In genomic region chr9:137194909-137195308, GRCh38 we compare ENCODE assay signal across 14 cellular contexts. TPM values are rescaled to one million over a fixed set of nuclear protein-coding genes. Genes with fewer than 3 reads are reported as not detected.
A peak's percentile ranks its signal among the peaks of the same experiment; 100 is the strongest.
DNase-seq lines count a peak whose midpoint lies in the region; TF ChIP-seq lines count a peak whose summit lies in the region.
"Had no signal": no experiment of that assay in that cellular context is flagged by ENCODE, and none has a peak within 500 bp of the region (broad histone marks: within the 10 kb centered on the region; RNA-seq: fewer than 3 reads in every experiment).

No MANE protein-coding gene starts in this region.

- 62% methylated on average over 9 of the region's 10 CpGs for WGBS in suprapubic skin

- peaks cover 2% of the 10 kb centered on the region for H3K36me3 Mint-ChIP-seq in activated naive CD4-positive, alpha-beta T cell treated with anti-CD3 and anti-CD28 coated beads for 36 hours (ENCODE audit: low read depth)
- H3K36me3 Mint-ChIP-seq: IgD-negative memory B cell had no signal

- no peak overlapping the region for H3K4me3 Mint-ChIP-seq in activated naive CD4-positive, alpha-beta T cell treated with anti-CD3 and anti-CD28 coated beads for 36 hours
- H3K4me3 Mint-ChIP-seq: stimulated activated naive CD8-positive, alpha-beta T cell treated with anti-CD3 and anti-CD28 coated beads, Interleukin-15, amount 100 ng/mL, for 72 hours had no signal

- no peak for TF ChIP-seq CTCF in epithelial cell of esophagus (IDR thresholded peaks at IDR 0.05; ENCODE audit: insufficient read depth, low read depth, low read length, missing control alignments)
- TF ChIP-seq CTCF in suprapubic skin (IDR thresholded peaks at IDR 0.05): no peak
- no peak for TF ChIP-seq CTCF in ascending aorta (IDR thresholded peaks at IDR 0.05)

- H3K27ac ChIP-seq in suprapubic skin (no peak overlapping the region), ascending aorta (no peak overlapping the region)
- H3K27ac ChIP-seq: psoas muscle had no signal

- no peak for TF ChIP-seq POLR2A in suprapubic skin (IDR thresholded peaks at IDR 0.05)

- H3K4me3 ChIP-seq in epithelial cell of esophagus (ENCODE audit: low read length) (no peak overlapping the region), suprapubic skin (peak overlapping the region; percentile 15), ascending aorta (no peak overlapping the region)
- H3K4me3 ChIP-seq: psoas muscle had no signal

- intact Hi-C loops in ascending aorta (cut with DNase I): no loop called here
- intact Hi-C loops in activated naive CD4-positive, alpha-beta T cell treated with anti-CD3 and anti-CD28 coated beads for 36 hours (cut with micrococcal nuclease): no loop called here

- H3K4me1 ChIP-seq in suprapubic skin: peaks cover 60% of the 10 kb centered on the region
- peaks cover 10 to 26% of the 10 kb centered on the region in 2 donors for H3K4me1 ChIP-seq in ascending aorta

- H3K36me3 ChIP-seq in suprapubic skin: peaks cover 24% of the 10 kb centered on the region
- peaks cover 16 to 17% of the 10 kb centered on the region in 2 donors for H3K36me3 ChIP-seq in ascending aorta

- no peak overlapping the region for H3K27ac Mint-ChIP-seq in activated naive CD4-positive, alpha-beta T cell treated with anti-CD3 and anti-CD28 coated beads for 36 hours
- H3K27ac Mint-ChIP-seq: stimulated activated naive CD8-positive, alpha-beta T cell treated with anti-CD3 and anti-CD28 coated beads, Interleukin-15, amount 100 ng/mL, for 72 hours had no signal

- H3K27me3 Mint-ChIP-seq in activated naive CD4-positive, alpha-beta T cell treated with anti-CD3 and anti-CD28 coated beads for 36 hours (ENCODE audit: low read depth): no peaks in the 10 kb centered on the region
- H3K27me3 Mint-ChIP-seq: IgD-negative memory B cell had no signal

- no peaks in the 10 kb centered on the region for H3K9me3 Mint-ChIP-seq in activated naive CD4-positive, alpha-beta T cell treated with anti-CD3 and anti-CD28 coated beads for 36 hours
- H3K9me3 Mint-ChIP-seq: IgD-negative memory B cell; stimulated activated naive CD8-positive, alpha-beta T cell treated with anti-CD3 and anti-CD28 coated beads, Interleukin-15, amount 100 ng/mL, for 72 hours had no signal

- CTCF ChIA-PET in activated naive CD4-positive, alpha-beta T cell treated with anti-CD3 and anti-CD28 coated beads for 36 hours (lab: Charles Lee): interaction anchor here (1.3 kb wide), 1 partner anchor 42 kb away, joined by 4 read pairs; no protein-coding TSS in a partner anchor

- no peaks in the 10 kb centered on the region for H3K9me3 ChIP-seq in suprapubic skin
- H3K9me3 ChIP-seq in ascending aorta: no peaks in the 10 kb centered on the region
- H3K9me3 ChIP-seq: psoas muscle had no signal

- peak; percentile 55 for DNase-seq in HT-29 (ENCODE audit: low spot score)
- DNase-seq in NCI-H345 treated with DMSO at 0.1 percent for 48 hours (lab: John Stamatoyannopoulos, UW; ENCODE audit: unreplicated experiment): peak; percentile 39
- DNase-seq in epithelial cell of esophagus (ENCODE audit: low read depth): peak; percentile 33
- DNase-seq in suprapubic skin (ENCODE audit: low spot score in 2 of 2): no peak
- DNase-seq in ascending aorta (ENCODE audit: low spot score in 2 of 2): no peak
- no peak for DNase-seq in kidney tubule cell (ENCODE audit: low spot score)
- DNase-seq in activated naive CD4-positive, alpha-beta T cell treated with anti-CD3 and anti-CD28 coated beads for 36 hours: no peak
- DNase-seq: activated T-cell treated with anti-CD3 and anti-CD28 coated beads for 4 hours; aorta; HCEC 1CT; NCI-H2227 treated with DMSO at 0.1 percent for 48 hours; psoas muscle; stimulated activated naive CD8-positive, alpha-beta T cell treated with anti-CD3 and anti-CD28 coated beads, Interleukin-15, amount 100 ng/mL, for 72 hours had no signal

- H3K4me1 Mint-ChIP-seq in activated naive CD4-positive, alpha-beta T cell treated with anti-CD3 and anti-CD28 coated beads for 36 hours (ENCODE audit: low read depth): peaks cover 8% of the 10 kb centered on the region

- TF ChIP-seq EP300 in suprapubic skin (IDR thresholded peaks at IDR 0.05): no peak

- no peaks in the 10 kb centered on the region for H3K27me3 ChIP-seq in suprapubic skin
- H3K27me3 ChIP-seq in ascending aorta: no peaks in the 10 kb centered on the region

RNA-seq across cellular contexts. Expression of gene TPRN, which starts 5.6 kb away (rescaled TPM):
- total RNA-seq in HT-29 (2014; rRNA removed; shearing (Covaris generic)): 63.1 and 66.3 TPM in 2 replicates
- total RNA-seq in suprapubic skin: 10 to 100 TPM; 12.6 to 23.6 (median 18.7) TPM
- total RNA-seq in ascending aorta: 2.8 TPM
- total RNA-seq in activated naive CD4-positive, alpha-beta T cell treated with anti-CD3 and anti-CD28 coated beads for 36 hours: 1 to 10 TPM; 2.1 to 2.6 TPM

RNA-seq across cellular contexts. Expression of gene SSNA1, which starts 6.4 kb away (rescaled TPM):
- 184 and 208 TPM in 2 replicates for total RNA-seq in HT-29 (2014; rRNA removed; shearing (Covaris generic))
- 10 to 100 TPM; 45.9 to 72.0 (median 71.1) TPM for total RNA-seq in suprapubic skin
- 123 TPM for total RNA-seq in ascending aorta
- total RNA-seq in activated naive CD4-positive, alpha-beta T cell treated with anti-CD3 and anti-CD28 coated beads for 36 hours: 10 to 100 TPM; 48.2 to 49.9 TPM

RNA-seq across cellular contexts. Expression of gene ANAPC2, which starts 6.5 kb away (rescaled TPM):
- 60.6 and 64.0 TPM in 2 replicates for total RNA-seq in HT-29 (2014; rRNA removed; shearing (Covaris generic))
- total RNA-seq in suprapubic skin (10 to 100 TPM; 24.8 to 99.8 (median 54.9) TPM), ascending aorta (24.1 TPM)
- total RNA-seq in activated naive CD4-positive, alpha-beta T cell treated with anti-CD3 and anti-CD28 coated beads for 36 hours: 10 to 100 TPM; 34.8 to 36.6 TPM

RNA-seq across cellular contexts. Expression of gene TMEM203, which starts 10.5 kb away (rescaled TPM):
- total RNA-seq in HT-29 (2014; rRNA removed; shearing (Covaris generic)): 44.7 and 51.5 TPM in 2 replicates
- total RNA-seq in suprapubic skin: 10 to 100 TPM; 25.0 to 52.4 (median 40.8) TPM
- total RNA-seq in ascending aorta: 24.3 TPM
- 10 to 100 TPM; 21.8 to 23.2 TPM for total RNA-seq in activated naive CD4-positive, alpha-beta T cell treated with anti-CD3 and anti-CD28 coated beads for 36 hours

RNA-seq across cellular contexts. Expression of gene NDOR1, which starts 10.6 kb away (rescaled TPM):
- total RNA-seq in HT-29 (2014; rRNA removed; shearing (Covaris generic)): 19.0 and 23.9 TPM in 2 replicates
- total RNA-seq in suprapubic skin (10 to 100 TPM; 13.4 to 21.0 (median 20.6) TPM), ascending aorta (27.0 TPM)
- total RNA-seq in activated naive CD4-positive, alpha-beta T cell treated with anti-CD3 and anti-CD28 coated beads for 36 hours: 10 to 100 TPM; 25.3 to 26.1 TPM

Comparison
In these comparisons a context has a peak if more than half of its experiments do, and no peak if none do; other contexts are left out.
1. DNase-seq: peak in HT-29 (single experiment), NCI-H345 treated with DMSO at 0.1 percent for 48 hours (single experiment) and epithelial cell of esophagus (single experiment); none in suprapubic skin (0 of 2), ascending aorta (0 of 2), kidney tubule cell (single experiment) and activated naive CD4-positive, alpha-beta T cell treated with anti-CD3 and anti-CD28 coated beads for 36 hours (single experiment).